ENCODE assay signal across 15 cellular contexts in genomic region chr20:57118107-57118769, GRCh38.
"Had no signal": no experiment of that assay in that cellular context is flagged by ENCODE, and none has a peak within 500 bp of the region (broad histone marks: within the 10 kb centered on the region; RNA-seq: fewer than 3 reads in every experiment).

No MANE protein-coding gene starts in this region.

- H3K4me1 ChIP-seq: esophagus squamous epithelium, gastroesophageal sphincter, pancreas, suprapubic skin, thyroid gland had no signal

- H3K4me3 ChIP-seq: esophagus squamous epithelium, gastroesophageal sphincter, pancreas, smooth muscle cell, suprapubic skin, thyroid gland had no signal

- H3K27me3 ChIP-seq: pancreas, thyroid gland had no signal

- H3K36me3 ChIP-seq: esophagus squamous epithelium, gastroesophageal sphincter, pancreas, suprapubic skin, thyroid gland had no signal

- H3K27ac ChIP-seq: esophagus squamous epithelium, gastroesophageal sphincter, pancreas, suprapubic skin, thyroid gland had no signal

- DNase-seq: dermis blood vessel endothelial cell; esophagus squamous epithelium; foreskin fibroblast; glutamatergic neuron; mesendoderm; naive B cell; occipital lobe; pancreas; right cardiac atrium; stimulated activated CD4-positive, alpha-beta T cell treated with anti-CD3 and anti-CD28 coated beads, Interleukin-2, amount 100 ng/mL, for 48 hours; stimulated activated naive CD4-positive, alpha-beta T cell treated with Interleukin-2 at 50 U/mL for 16 hours; thyroid gland had no signal

- H3K9me3 ChIP-seq: esophagus squamous epithelium, pancreas, suprapubic skin, thyroid gland had no signal

- ATAC-seq: gastroesophageal sphincter, pancreas, right cardiac atrium had no signal
